Comparison of ENCODE assay signal across 10 cellular contexts in the genomic region with DNA sequence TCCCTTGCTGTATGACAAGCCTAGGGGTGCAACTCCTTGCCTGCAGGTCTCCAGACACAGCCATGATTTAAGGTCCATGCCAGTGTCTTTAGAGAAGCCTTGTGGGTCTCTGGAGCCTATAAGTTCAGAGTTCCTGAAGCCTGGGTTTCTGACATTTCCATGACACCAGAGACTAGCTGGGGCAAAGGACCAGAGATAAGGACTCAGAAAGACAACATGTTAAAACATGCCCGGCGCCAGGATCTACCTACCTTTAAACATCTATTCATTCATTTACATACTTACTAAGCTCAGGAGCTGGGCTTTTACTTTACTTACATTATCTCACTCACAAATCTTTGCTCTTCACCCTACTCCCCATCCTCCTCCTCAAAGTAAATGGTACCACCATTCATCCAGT. TPM values are rescaled to one million over a fixed set of nuclear protein-coding genes. Genes with fewer than 3 reads are reported as not detected.
DNase-seq lines count a peak whose midpoint lies in the region; ATAC-seq and TF ChIP-seq lines count a peak whose summit lies in the region.
"Had no signal": no experiment of that assay in that cellular context is flagged by ENCODE, and none has a peak within 500 bp of the region (broad histone marks: within the 10 kb centered on the region; RNA-seq: fewer than 3 reads in every experiment).

No MANE protein-coding gene starts in this region.

- peaks cover 43% of the 10 kb centered on the region for H3K4me1 Mint-ChIP-seq in activated CD8-positive, alpha-beta T cell treated with anti-CD3 and anti-CD28 coated beads, Interleukin-2, amount 10 ng/mL, durations not matched to agents 7 days and 5 days (ENCODE audit: low read depth)
- H3K4me1 Mint-ChIP-seq in immature natural killer cell, result peaks cover 28 to 30% of the 10 kb centered on the region in 2 donors

- 35 to 71% (median 60%) methylated on average over 2 of the region's 2 CpGs for WGBS in stomach, 5 donors

- H3K9me3 ChIP-seq in left ventricle myocardium inferior (replicated peaks) (no peaks in the 10 kb centered on the region), right atrium auricular region (no peaks in the 10 kb centered on the region), stomach (no peaks in the 10 kb centered on the region)

- H3K27me3 ChIP-seq in left ventricle myocardium inferior (ENCODE audit: low read depth) (no peaks in the 10 kb centered on the region), right atrium auricular region (no peaks in the 10 kb centered on the region), stomach (no peaks in the 10 kb centered on the region)

- H3K27ac Mint-ChIP-seq in activated CD8-positive, alpha-beta T cell treated with anti-CD3 and anti-CD28 coated beads, Interleukin-2, amount 10 ng/mL, durations not matched to agents 7 days and 5 days, result peak overlapping the region; percentile 100
- H3K27ac Mint-ChIP-seq in immature natural killer cell, result peak overlapping the region in 4 of 6 donors; percentile 38 to 66 (median 51)

- H3K4me3 Mint-ChIP-seq in activated CD8-positive, alpha-beta T cell treated with anti-CD3 and anti-CD28 coated beads, Interleukin-2, amount 10 ng/mL, durations not matched to agents 7 days and 5 days, result peak overlapping the region; percentile 99
- H3K4me3 Mint-ChIP-seq in immature natural killer cell, result peak overlapping the region; percentile 53 to 100 (median 99)

- no peak for ATAC-seq in activated CD8-positive, alpha-beta T cell treated with anti-CD3 and anti-CD28 coated beads, Interleukin-2, amount 10 ng/mL, durations not matched to agents 7 days and 5 days
- ATAC-seq in HG02852 (IDR thresholded peaks at IDR 0.05; ENCODE audit: unreplicated experiment) (no peak), GM18868 (IDR thresholded peaks at IDR 0.05; ENCODE audit: unreplicated experiment) (no peak)

- H3K36me3 Mint-ChIP-seq in activated CD8-positive, alpha-beta T cell treated with anti-CD3 and anti-CD28 coated beads, Interleukin-2, amount 10 ng/mL, durations not matched to agents 7 days and 5 days (ENCODE audit: low read depth), result peaks cover 57% of the 10 kb centered on the region
- H3K36me3 Mint-ChIP-seq in immature natural killer cell, result peaks cover 4 to 18% (median 10%) of the 10 kb centered on the region in 3 donors

- H3K27me3 Mint-ChIP-seq in activated CD8-positive, alpha-beta T cell treated with anti-CD3 and anti-CD28 coated beads, Interleukin-2, amount 10 ng/mL, durations not matched to agents 7 days and 5 days (ENCODE audit: low read depth), result no peaks in the 10 kb centered on the region
- peaks cover 4 to 5% (median 5%) of the 10 kb centered on the region in 3 donors for H3K27me3 Mint-ChIP-seq in immature natural killer cell (ENCODE audit: low read depth in 3 of 3)

- H3K4me1 ChIP-seq in left ventricle myocardium inferior (peaks cover 29% of the 10 kb centered on the region), right atrium auricular region (peaks cover 0 to 22% of the 10 kb centered on the region in 2 donors), stomach (peaks cover 19 to 32% (median 22%) of the 10 kb centered on the region in 4 donors)

- CTCF ChIA-PET in activated CD8-positive, alpha-beta T cell treated with anti-CD3 and anti-CD28 coated beads, Interleukin-2, amount 10 ng/mL, durations not matched to agents 7 days and 5 days (lab: Charles Lee), result interaction anchor here (6.3 to 6.4 kb wide), 2 partner anchors 11 to 26 kb away, joined by 50 to 65 read pairs; a partner anchor contains a TSS

- TF ChIP-seq POLR2A in stomach (IDR thresholded peaks at IDR 0.05), result no peak

- TF ChIP-seq CTCF in left ventricle myocardium inferior (IDR thresholded peaks at IDR 0.05; ENCODE audit: borderline replicate concordance) (no peak), right atrium auricular region (IDR thresholded peaks at IDR 0.05) (no peak), stomach (IDR thresholded peaks at IDR 0.05) (no peak)

- H3K36me3 ChIP-seq in left ventricle myocardium inferior (peaks cover 46% of the 10 kb centered on the region), right atrium auricular region (peaks cover 40% of the 10 kb centered on the region), stomach (peaks cover 32 to 46% (median 44%) of the 10 kb centered on the region in 4 donors)

- peak overlapping the region; percentile 82 for H3K4me3 ChIP-seq in left ventricle myocardium inferior
- H3K4me3 ChIP-seq in right atrium auricular region, result peak overlapping the region in 1 of 2 donors; percentile 65
- peak overlapping the region in 2 of 4 donors; percentile 62 to 80 for H3K4me3 ChIP-seq in stomach

- POLR2A ChIA-PET in activated CD8-positive, alpha-beta T cell treated with anti-CD3 and anti-CD28 coated beads, Interleukin-2, amount 10 ng/mL, durations not matched to agents 7 days and 5 days (lab: Charles Lee), result interaction anchor here (0.7 to 2.9 kb wide), 7 partner anchors 8 to 534 kb away, joined by 3 to 27 read pairs (median 4); a partner anchor contains a TSS

- no peak overlapping the region for H3K27ac ChIP-seq in left ventricle myocardium inferior (replicated peaks)
- no peak overlapping the region for H3K27ac ChIP-seq in right atrium auricular region
- peak overlapping the region in 1 of 5 donors; percentile 98 for H3K27ac ChIP-seq in stomach

- intact Hi-C loops in left ventricle myocardium inferior (cut with micrococcal nuclease) (no loop called here), stomach (cut with DNase I; ENCODE audit: low total_unique reads) (no loop called here)

- H3K9me3 Mint-ChIP-seq in activated CD8-positive, alpha-beta T cell treated with anti-CD3 and anti-CD28 coated beads, Interleukin-2, amount 10 ng/mL, durations not matched to agents 7 days and 5 days (ENCODE audit: insufficient read depth), result no peaks in the 10 kb centered on the region
- H3K9me3 Mint-ChIP-seq in immature natural killer cell, result no peaks in the 10 kb centered on the region

- TF ChIP-seq EP300 in stomach (IDR thresholded peaks at IDR 0.05), result no peak

- DNase-seq in left ventricle myocardium inferior (no peak), right atrium auricular region (ENCODE audit: low spot score) (no peak), immature natural killer cell (no peak), stomach (no peak), dedifferentiated amniotic fluid mesenchymal stem cell (ENCODE audit: extremely low spot score) (no peak)
- no peak for DNase-seq in activated CD8-positive, alpha-beta T cell treated with anti-CD3 and anti-CD28 coated beads, Interleukin-2, amount 10 ng/mL, durations not matched to agents 7 days and 5 days
- DNase-seq: Kasumi-1, Right ventricle myocardium superior had no signal

RNA-seq across cellular contexts. Expression of a gene that starts 1.5 kb away (rescaled TPM):
- total RNA-seq in left ventricle myocardium inferior (85.0 TPM), right atrium auricular region (10 to 100 TPM; 87.1 to 91.0 TPM), stomach (10 to 100 TPM; 25.0 to 67.7 (median 44.4) TPM)
- total RNA-seq in activated CD8-positive, alpha-beta T cell treated with anti-CD3 and anti-CD28 coated beads, Interleukin-2, amount 10 ng/mL, durations not matched to agents 7 days and 5 days, result 10 to 100 TPM; 81.0 to 85.4 TPM
- polyA plus RNA-seq in immature natural killer cell (10 to 100 TPM; 47.8 to 69.1 (median 49.4) TPM), stomach (100 to 1,000 TPM; 175 to 258 (median 219) TPM)

RNA-seq across cellular contexts. Expression of a gene that starts 1.5 kb away (rescaled TPM):
- total RNA-seq in left ventricle myocardium inferior (0.74 TPM), right atrium auricular region (under 1 TPM in 1 of 2 donors, not detected in 1; 0.33 TPM), stomach (10 to 100 TPM in 1 of 5 donors, 1 to 10 TPM in 2, under 1 TPM in 1, not detected in 1; 0.87 to 15.8 (median 3.7) TPM)
- 10 to 100 TPM; 23.5 to 27.8 TPM for total RNA-seq in activated CD8-positive, alpha-beta T cell treated with anti-CD3 and anti-CD28 coated beads, Interleukin-2, amount 10 ng/mL, durations not matched to agents 7 days and 5 days
- polyA plus RNA-seq in immature natural killer cell (under 1 TPM in 2 of 3 donors, not detected in 1; 0.47 to 0.85 TPM), stomach (1 to 10 TPM in 2 of 3 donors, not detected in 1; 1.2 to 2.0 TPM)
- total RNA-seq: Right ventricle myocardium superior had no signal

RNA-seq across cellular contexts. Expression of a gene that starts 25.6 kb away (rescaled TPM):
- total RNA-seq in left ventricle myocardium inferior (12.6 TPM), right atrium auricular region (10 to 100 TPM; 17.1 to 20.6 TPM), stomach (100 to 1,000 TPM in 3 of 5 donors, 10 to 100 TPM in 2; 52.7 to 166 (median 121) TPM)
- total RNA-seq in activated CD8-positive, alpha-beta T cell treated with anti-CD3 and anti-CD28 coated beads, Interleukin-2, amount 10 ng/mL, durations not matched to agents 7 days and 5 days, result 10 to 100 TPM; 24.7 to 26.0 TPM
- polyA plus RNA-seq in immature natural killer cell (10 to 100 TPM in 1 of 3 donors, 1 to 10 TPM in 2; 6.8 to 17.4 (median 7.1) TPM), stomach (100 to 1,000 TPM in 1 of 3 donors, 10 to 100 TPM in 2; 57.4 to 134 (median 72.5) TPM)

RNA-seq across cellular contexts. Expression of a gene that starts 25.8 kb away (rescaled TPM):
- total RNA-seq in left ventricle myocardium inferior (23.7 TPM), right atrium auricular region (10 to 100 TPM; 31.7 to 50.6 TPM), stomach (100 to 1,000 TPM in 2 of 5 donors, 10 to 100 TPM in 3; 40.8 to 117 (median 77.1) TPM)
- 10 to 100 TPM; 77.7 to 77.9 TPM for total RNA-seq in activated CD8-positive, alpha-beta T cell treated with anti-CD3 and anti-CD28 coated beads, Interleukin-2, amount 10 ng/mL, durations not matched to agents 7 days and 5 days
- polyA plus RNA-seq in immature natural killer cell (10 to 100 TPM; 16.8 to 30.3 (median 23.9) TPM), stomach (10 to 100 TPM; 32.2 to 76.7 (median 75.3) TPM)

RNA-seq across cellular contexts. Expression of a gene that starts 54.5 kb away (rescaled TPM):
- total RNA-seq in left ventricle myocardium inferior (18.2 TPM), right atrium auricular region (10 to 100 TPM; 22.2 to 42.6 TPM), stomach (100 to 1,000 TPM in 3 of 5 donors, 10 to 100 TPM in 2; 16.1 to 172 (median 103) TPM)
- total RNA-seq in activated CD8-positive, alpha-beta T cell treated with anti-CD3 and anti-CD28 coated beads, Interleukin-2, amount 10 ng/mL, durations not matched to agents 7 days and 5 days, result 10 to 100 TPM; 33.1 to 33.4 TPM
- polyA plus RNA-seq in immature natural killer cell (10 to 100 TPM in 1 of 3 donors, 1 to 10 TPM in 2; 4.8 to 11.1 (median 5.4) TPM), stomach (10 to 100 TPM; 44.7 to 86.8 (median 49.1) TPM)
